ENCODE assay signal across 1 cellular context in genomic region chr2:153478289-153479261, GRCh38.
TF ChIP-seq lines count a peak whose summit lies in the region.

Gene RPRM (minus strand): TSS chr2:153478762. CDS start chr2:153478565, 197 bp downstream.

TF ChIP-seq in HepG2, 621 proteins besides CTCF, POLR2A, EP300 and RAD21 (continued from another document and continues in another):
- TF ChIP-seq AKNA (CRISPR knock-in tag; IDR thresholded peaks at IDR 0.05; ENCODE audit: borderline replicate concordance) (no peak), ZBTB1 (CRISPR knock-in tag; IDR thresholded peaks at IDR 0.05; ENCODE audit: borderline replicate concordance) (no peak), IKZF4 (CRISPR knock-in tag; IDR thresholded peaks at IDR 0.05; ENCODE audit: borderline replicate concordance, low read depth, not compliant biosample characterization) (no peak), E2F5 (CRISPR knock-in tag; conservative IDR thresholded peaks at IDR 0.05) (no peak), KDM6A (CRISPR knock-in tag; IDR thresholded peaks at IDR 0.05; ENCODE audit: low read depth) (no peak), CCAR2 (optimal IDR thresholded peaks at IDR 0.05; ENCODE audit: low read depth, low read length) (no peak), SIN3A (IDR thresholded peaks at IDR 0.05; ENCODE audit: borderline replicate concordance, low read depth, low read length) (no peak), ZNF530 (CRISPR knock-in tag; IDR thresholded peaks at IDR 0.05; ENCODE audit: low read depth) (0 out of 2 replicates have a peak, but pooled peaks have one; percentile 21), NFE2L2 (IDR thresholded peaks at IDR 0.05; ENCODE audit: low read length) (no peak), RBFOX2 (IDR thresholded peaks at IDR 0.05; ENCODE audit: low read depth, low read length) (no peak), ZNF552 (CRISPR knock-in tag; IDR thresholded peaks at IDR 0.05; ENCODE audit: borderline replicate concordance) (no peak), ZSCAN31 (CRISPR knock-in tag; IDR thresholded peaks at IDR 0.05; ENCODE audit: low read depth) (no peak), CEBPZ (IDR thresholded peaks at IDR 0.05; ENCODE audit: low read length) (no peak), NR2F2 (IDR thresholded peaks at IDR 0.05; ENCODE audit: borderline replicate concordance, low read depth) (peak; percentile 29; the same call in 1 of the 2 replicates), NFIB (CRISPR knock-in tag; IDR thresholded peaks at IDR 0.05; ENCODE audit: borderline replicate concordance) (0 out of 2 replicates have a peak, but pooled peaks have one; percentile 66), RARG (CRISPR knock-in tag; IDR thresholded peaks at IDR 0.05; ENCODE audit: low read depth) (no peak), ZIK1 (CRISPR knock-in tag; IDR thresholded peaks at IDR 0.05; ENCODE audit: borderline replicate concordance, low read depth) (0 out of 2 replicates have a peak, but pooled peaks have one; percentile 66), TOPORS (CRISPR knock-in tag; IDR thresholded peaks at IDR 0.05) (no peak; the same call in 1 of the 2 replicates), ZKSCAN1 (IDR thresholded peaks at IDR 0.05; ENCODE audit: low read length) (no peak), SCMH1 (CRISPR knock-in tag; IDR thresholded peaks at IDR 0.05; ENCODE audit: borderline replicate concordance) (no peak), ZNF337 (CRISPR knock-in tag; IDR thresholded peaks at IDR 0.05; ENCODE audit: borderline replicate concordance, low read depth) (no peak), KDM4B (CRISPR knock-in tag; IDR thresholded peaks at IDR 0.05) (no peak), RBM22 (optimal IDR thresholded peaks at IDR 0.05; ENCODE audit: low read length) (no peak), ZNF367 (CRISPR knock-in tag; IDR thresholded peaks at IDR 0.05; ENCODE audit: borderline replicate concordance) (no peak), ZNF17 (CRISPR knock-in tag; IDR thresholded peaks at IDR 0.05) (no peak), MIXL1 (CRISPR knock-in tag; IDR thresholded peaks at IDR 0.05) (no peak), PCBP2 (optimal IDR thresholded peaks at IDR 0.05; ENCODE audit: low read depth, low read length, poor library complexity, severe bottlenecking) (no peak), ZNF777 (CRISPR knock-in tag; IDR thresholded peaks at IDR 0.05) (peak; percentile 79), ZNF556 (CRISPR knock-in tag; IDR thresholded peaks at IDR 0.05; ENCODE audit: borderline replicate concordance) (peak; percentile 39; the same call in 1 of the 2 replicates), ZSCAN30 (CRISPR knock-in tag; IDR thresholded peaks at IDR 0.05) (no peak), KDM5B (CRISPR knock-in tag; IDR thresholded peaks at IDR 0.05; ENCODE audit: borderline replicate concordance) (peak; percentile 90), TRIM24 (CRISPR knock-in tag; IDR thresholded peaks at IDR 0.05) (no peak), ELF4 (CRISPR knock-in tag; IDR thresholded peaks at IDR 0.05; ENCODE audit: borderline replicate concordance) (no peak), ZFP82 (CRISPR knock-in tag; IDR thresholded peaks at IDR 0.05; ENCODE audit: borderline replicate concordance) (no peak), EED (CRISPR knock-in tag; IDR thresholded peaks at IDR 0.05) (peak; percentile 83; the same call in 1 of the 2 replicates), ZNF224 (CRISPR knock-in tag; IDR thresholded peaks at IDR 0.05) (no peak), NAIF1 (CRISPR knock-in tag; IDR thresholded peaks at IDR 0.05; ENCODE audit: borderline replicate concordance) (no peak), NFKB2 (CRISPR knock-in tag; IDR thresholded peaks at IDR 0.05; ENCODE audit: borderline replicate concordance) (peak; percentile 57; the same call in 1 of the 2 replicates), SOX13 (IDR thresholded peaks at IDR 0.05) (no peak), SOX13 (CRISPR knock-in tag; conservative IDR thresholded peaks at IDR 0.05 in 1 of 2, IDR thresholded peaks at IDR 0.05 in 1 of 2) (no peak), ZBTB44 (CRISPR knock-in tag; IDR thresholded peaks at IDR 0.05) (no peak), IKZF1 (IDR thresholded peaks at IDR 0.05) (no peak), LBX2 (CRISPR knock-in tag; IDR thresholded peaks at IDR 0.05; ENCODE audit: borderline replicate concordance) (no peak), RFXANK (CRISPR knock-in tag; IDR thresholded peaks at IDR 0.05) (no peak), MLX (CRISPR knock-in tag; IDR thresholded peaks at IDR 0.05) (no peak), ZNF432 (CRISPR knock-in tag; IDR thresholded peaks at IDR 0.05; ENCODE audit: borderline replicate concordance) (0 out of 2 replicates have a peak, but pooled peaks have one; percentile 64), TBX2 (CRISPR knock-in tag; IDR thresholded peaks at IDR 0.05; ENCODE audit: borderline replicate concordance) (0 out of 2 replicates have a peak, but pooled peaks have one; percentile 30), CHD2 (IDR thresholded peaks at IDR 0.05; ENCODE audit: low read depth, low read length) (no peak), RAD51 (IDR thresholded peaks at IDR 0.05; ENCODE audit: borderline replicate concordance) (no peak), NFYC (CRISPR knock-in tag; IDR thresholded peaks at IDR 0.05) (no peak), ZNF12 (CRISPR knock-in tag; IDR thresholded peaks at IDR 0.05) (no peak)
- TF ChIP-seq, protein P1, sequence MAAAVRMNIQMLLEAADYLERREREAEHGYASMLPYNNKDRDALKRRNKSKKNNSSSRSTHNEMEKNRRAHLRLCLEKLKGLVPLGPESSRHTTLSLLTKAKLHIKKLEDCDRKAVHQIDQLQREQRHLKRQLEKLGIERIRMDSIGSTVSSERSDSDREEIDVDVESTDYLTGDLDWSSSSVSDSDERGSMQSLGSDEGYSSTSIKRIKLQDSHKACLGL (CRISPR knock-in tag; IDR thresholded peaks at IDR 0.05) = peak; percentile 86
- TF ChIP-seq, protein P2, sequence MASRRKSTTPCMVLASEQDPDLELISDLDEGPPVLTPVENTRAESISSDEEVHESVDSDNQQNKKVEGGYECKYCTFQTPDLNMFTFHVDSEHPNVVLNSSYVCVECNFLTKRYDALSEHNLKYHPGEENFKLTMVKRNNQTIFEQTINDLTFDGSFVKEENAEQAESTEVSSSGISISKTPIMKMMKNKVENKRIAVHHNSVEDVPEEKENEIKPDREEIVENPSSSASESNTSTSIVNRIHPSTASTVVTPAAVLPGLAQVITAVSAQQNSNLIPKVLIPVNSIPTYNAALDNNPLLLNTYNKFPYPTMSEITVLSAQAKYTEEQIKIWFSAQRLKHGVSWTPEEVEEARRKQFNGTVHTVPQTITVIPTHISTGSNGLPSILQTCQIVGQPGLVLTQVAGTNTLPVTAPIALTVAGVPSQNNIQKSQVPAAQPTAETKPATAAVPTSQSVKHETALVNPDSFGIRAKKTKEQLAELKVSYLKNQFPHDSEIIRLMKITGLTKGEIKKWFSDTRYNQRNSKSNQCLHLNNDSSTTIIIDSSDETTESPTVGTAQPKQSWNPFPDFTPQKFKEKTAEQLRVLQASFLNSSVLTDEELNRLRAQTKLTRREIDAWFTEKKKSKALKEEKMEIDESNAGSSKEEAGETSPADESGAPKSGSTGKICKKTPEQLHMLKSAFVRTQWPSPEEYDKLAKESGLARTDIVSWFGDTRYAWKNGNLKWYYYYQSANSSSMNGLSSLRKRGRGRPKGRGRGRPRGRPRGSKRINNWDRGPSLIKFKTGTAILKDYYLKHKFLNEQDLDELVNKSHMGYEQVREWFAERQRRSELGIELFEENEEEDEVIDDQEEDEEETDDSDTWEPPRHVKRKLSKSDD (CRISPR knock-in tag; IDR thresholded peaks at IDR 0.05; ENCODE audit: low read depth) = no peak
- TF ChIP-seq, protein P3, sequence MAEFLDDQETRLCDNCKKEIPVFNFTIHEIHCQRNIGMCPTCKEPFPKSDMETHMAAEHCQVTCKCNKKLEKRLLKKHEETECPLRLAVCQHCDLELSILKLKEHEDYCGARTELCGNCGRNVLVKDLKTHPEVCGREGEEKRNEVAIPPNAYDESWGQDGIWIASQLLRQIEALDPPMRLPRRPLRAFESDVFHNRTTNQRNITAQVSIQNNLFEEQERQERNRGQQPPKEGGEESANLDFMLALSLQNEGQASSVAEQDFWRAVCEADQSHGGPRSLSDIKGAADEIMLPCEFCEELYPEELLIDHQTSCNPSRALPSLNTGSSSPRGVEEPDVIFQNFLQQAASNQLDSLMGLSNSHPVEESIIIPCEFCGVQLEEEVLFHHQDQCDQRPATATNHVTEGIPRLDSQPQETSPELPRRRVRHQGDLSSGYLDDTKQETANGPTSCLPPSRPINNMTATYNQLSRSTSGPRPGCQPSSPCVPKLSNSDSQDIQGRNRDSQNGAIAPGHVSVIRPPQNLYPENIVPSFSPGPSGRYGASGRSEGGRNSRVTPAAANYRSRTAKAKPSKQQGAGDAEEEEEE (CRISPR knock-in tag; IDR thresholded peaks at IDR 0.05; ENCODE audit: borderline replicate concordance) = no peak
